In genomic region chr11:111527279-111527678, GRCh38 we compare ENCODE assay signal across 2 cellular contexts.
TF ChIP-seq lines count a peak whose summit lies in the region.

No MANE protein-coding gene starts in this region.

TF ChIP-seq in SK-N-SH, 30 proteins besides CTCF, POLR2A, EP300 and RAD21 (continued from another document):
- TF ChIP-seq, protein P1, sequence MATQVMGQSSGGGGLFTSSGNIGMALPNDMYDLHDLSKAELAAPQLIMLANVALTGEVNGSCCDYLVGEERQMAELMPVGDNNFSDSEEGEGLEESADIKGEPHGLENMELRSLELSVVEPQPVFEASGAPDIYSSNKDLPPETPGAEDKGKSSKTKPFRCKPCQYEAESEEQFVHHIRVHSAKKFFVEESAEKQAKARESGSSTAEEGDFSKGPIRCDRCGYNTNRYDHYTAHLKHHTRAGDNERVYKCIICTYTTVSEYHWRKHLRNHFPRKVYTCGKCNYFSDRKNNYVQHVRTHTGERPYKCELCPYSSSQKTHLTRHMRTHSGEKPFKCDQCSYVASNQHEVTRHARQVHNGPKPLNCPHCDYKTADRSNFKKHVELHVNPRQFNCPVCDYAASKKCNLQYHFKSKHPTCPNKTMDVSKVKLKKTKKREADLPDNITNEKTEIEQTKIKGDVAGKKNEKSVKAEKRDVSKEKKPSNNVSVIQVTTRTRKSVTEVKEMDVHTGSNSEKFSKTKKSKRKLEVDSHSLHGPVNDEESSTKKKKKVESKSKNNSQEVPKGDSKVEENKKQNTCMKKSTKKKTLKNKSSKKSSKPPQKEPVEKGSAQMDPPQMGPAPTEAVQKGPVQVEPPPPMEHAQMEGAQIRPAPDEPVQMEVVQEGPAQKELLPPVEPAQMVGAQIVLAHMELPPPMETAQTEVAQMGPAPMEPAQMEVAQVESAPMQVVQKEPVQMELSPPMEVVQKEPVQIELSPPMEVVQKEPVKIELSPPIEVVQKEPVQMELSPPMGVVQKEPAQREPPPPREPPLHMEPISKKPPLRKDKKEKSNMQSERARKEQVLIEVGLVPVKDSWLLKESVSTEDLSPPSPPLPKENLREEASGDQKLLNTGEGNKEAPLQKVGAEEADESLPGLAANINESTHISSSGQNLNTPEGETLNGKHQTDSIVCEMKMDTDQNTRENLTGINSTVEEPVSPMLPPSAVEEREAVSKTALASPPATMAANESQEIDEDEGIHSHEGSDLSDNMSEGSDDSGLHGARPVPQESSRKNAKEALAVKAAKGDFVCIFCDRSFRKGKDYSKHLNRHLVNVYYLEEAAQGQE (IDR thresholded peaks at IDR 0.05; ENCODE audit: low read depth, low read length), result no peak
- TF ChIP-seq FOXM1 (IDR thresholded peaks at IDR 0.05; ENCODE audit: low read depth), result no peak

TF ChIP-seq in SK-N-SH treated with all-trans-retinoic acid at 6 μM for 48 hours, 23 proteins besides CTCF, POLR2A, EP300 and RAD21 (continued from another document):
- TF ChIP-seq POU6F1 (CRISPR knock-in tag; IDR thresholded peaks at IDR 0.05; ENCODE audit: borderline replicate concordance, low read depth), result no peak
- TF ChIP-seq TOX (CRISPR knock-in tag; IDR thresholded peaks at IDR 0.05; ENCODE audit: borderline replicate concordance), result no peak
- no peak for TF ChIP-seq ARNTL (CRISPR knock-in tag; IDR thresholded peaks at IDR 0.05; ENCODE audit: borderline replicate concordance, low read depth)
